In genomic region chr1:81549588-81550127, GRCh38 we compare ENCODE assay signal across 9 cellular contexts.
DNase-seq lines count a peak whose midpoint lies in the region; ATAC-seq, FAIRE-seq and TF ChIP-seq lines count a peak whose summit lies in the region.
"Had no signal": no experiment of that assay in that cellular context is flagged by ENCODE, and none has a peak within 500 bp of the region (broad histone marks: within the 10 kb centered on the region; RNA-seq: fewer than 3 reads in every experiment).

No MANE protein-coding gene starts in this region.

- dilution Hi-C loops in keratinocyte (cut with MboI; ENCODE audit: extremely low pct_ligation_motif_present, low sequenced_read_pairs), result no loop called here

- no peak for TF ChIP-seq POLR2A in NB4 (IDR thresholded peaks at IDR 0.05; ENCODE audit: extremely low read depth, insufficient read length)

- H3K4me3 Mint-ChIP-seq in stimulated activated naive CD8-positive, alpha-beta T cell treated with anti-CD3 and anti-CD28 coated beads, Interleukin-15, amount 100 ng/mL, for 72 hours, result no peak overlapping the region
- H3K4me3 Mint-ChIP-seq: stimulated activated naive CD8-positive, alpha-beta T cell treated with anti-CD3 and anti-CD28 coated beads, Interleukin-15, Interleukin-2, amounts not matched to agents 100 ng/mL and 50 ng/mL, for 24 hours had no signal

- peak; percentile 35 for TF ChIP-seq CTCF in NB4 (IDR thresholded peaks at IDR 0.05; ENCODE audit: low read depth, low read length)
- TF ChIP-seq CTCF in WERI-Rb-1 (IDR thresholded peaks at IDR 0.05; ENCODE audit: low read depth, low read length), result peak; percentile 55
- TF ChIP-seq CTCF in keratinocyte (optimal IDR thresholded peaks at IDR 0.05 in 1 of 3, IDR thresholded peaks at IDR 0.05 in 1 of 3, conservative IDR thresholded peaks at IDR 0.05 in 1 of 3; ENCODE audit: extremely low read depth in 1 of 3, insufficient read depth in 2 of 3, low read length in 3 of 3), result peak in 2 of 3 experiments; percentile 54 to 55

- intact Hi-C loops in aorta (cut with DNase I), result no loop called here

- H3K27me3 ChIP-seq in WERI-Rb-1 (ENCODE audit: insufficient read depth, low read depth, severe bottlenecking), result no peaks in the 10 kb centered on the region
- no peaks in the 10 kb centered on the region for H3K27me3 ChIP-seq in keratinocyte (ENCODE audit: control insufficient read depth, extremely low read depth, insufficient read depth, low read length)
- no peaks in the 10 kb centered on the region for H3K27me3 ChIP-seq in aorta (ENCODE audit: control insufficient read depth in 1 of 2, insufficient read depth in 2 of 2, low read length in 1 of 2)

- H3K9me1 ChIP-seq in keratinocyte (ENCODE audit: control insufficient read depth, extremely low read depth, insufficient read depth, low read length), result no peaks in the 10 kb centered on the region

- H3K9me3 ChIP-seq in WERI-Rb-1 (ENCODE audit: severe bottlenecking) (no peaks in the 10 kb centered on the region), keratinocyte (ENCODE audit: control insufficient read depth, low read depth, low read length) (no peaks in the 10 kb centered on the region), aorta (ENCODE audit: control insufficient read depth, low read length) (no peaks in the 10 kb centered on the region)

- WGBS in aorta, 2 donors, result 26% methylated on average over 1 of the region's 1 CpG

- no peaks in the 10 kb centered on the region for H3K27me3 Mint-ChIP-seq in stimulated activated naive CD8-positive, alpha-beta T cell treated with anti-CD3 and anti-CD28 coated beads, Interleukin-15, amount 100 ng/mL, for 72 hours
- H3K27me3 Mint-ChIP-seq: stimulated activated naive CD8-positive, alpha-beta T cell treated with anti-CD3 and anti-CD28 coated beads, Interleukin-15, Interleukin-2, amounts not matched to agents 100 ng/mL and 50 ng/mL, for 24 hours had no signal

- H3K9me3 Mint-ChIP-seq in stimulated activated naive CD8-positive, alpha-beta T cell treated with anti-CD3 and anti-CD28 coated beads, Interleukin-15, amount 100 ng/mL, for 72 hours, result no peaks in the 10 kb centered on the region
- H3K9me3 Mint-ChIP-seq: stimulated activated naive CD8-positive, alpha-beta T cell treated with anti-CD3 and anti-CD28 coated beads, Interleukin-15, Interleukin-2, amounts not matched to agents 100 ng/mL and 50 ng/mL, for 24 hours had no signal

- DNase-seq in DMS 273 (lab: John Stamatoyannopoulos, UW; ENCODE audit: unreplicated experiment) (peak; percentile 43), DMS 273 treated with DMSO at 0.1 percent for 48 hours (lab: John Stamatoyannopoulos, UW) (no peak), NB4 (ENCODE audit: low read depth) (peak; percentile 20), WERI-Rb-1 (peak; percentile 22), keratinocyte (ENCODE audit: low read depth, low spot score) (no peak), aorta (no peak)
- no peak for DNase-seq in stimulated activated naive CD8-positive, alpha-beta T cell treated with anti-CD3 and anti-CD28 coated beads, Interleukin-15, amount 100 ng/mL, for 72 hours

- H3K27ac Mint-ChIP-seq in stimulated activated naive CD8-positive, alpha-beta T cell treated with anti-CD3 and anti-CD28 coated beads, Interleukin-15, amount 100 ng/mL, for 72 hours, result no peak overlapping the region
- H3K27ac Mint-ChIP-seq: stimulated activated naive CD8-positive, alpha-beta T cell treated with anti-CD3 and anti-CD28 coated beads, Interleukin-15, Interleukin-2, amounts not matched to agents 100 ng/mL and 50 ng/mL, for 24 hours had no signal

- no peaks in the 10 kb centered on the region for H3K79me2 ChIP-seq in keratinocyte (ENCODE audit: control insufficient read depth, insufficient read depth, low read length)

- no peak overlapping the region for H3K4me2 ChIP-seq in keratinocyte (ENCODE audit: control insufficient read depth, extremely low read depth, insufficient read depth, low read depth, low read length)

- no peak overlapping the region for H2AFZ ChIP-seq in keratinocyte (ENCODE audit: control insufficient read depth, low read length)

- H3K4me1 ChIP-seq in keratinocyte (ENCODE audit: control insufficient read depth, extremely low read depth, insufficient read depth, low read length) (peaks cover 19% of the 10 kb centered on the region), aorta (ENCODE audit: control insufficient read depth in 1 of 2, insufficient read depth in 2 of 2, low read length in 2 of 2) (no peaks in the 10 kb centered on the region)

- peak; percentile 5 for FAIRE-seq in keratinocyte (lab: Jason Lieb, UNC)

- no peaks in the 10 kb centered on the region for H3K36me3 ChIP-seq in WERI-Rb-1
- H3K36me3 ChIP-seq in keratinocyte (ENCODE audit: control insufficient read depth in 2 of 2, extremely low read depth in 1 of 2, insufficient read depth in 2 of 2, low read length in 2 of 2), result no peaks in the 10 kb centered on the region
- no peaks in the 10 kb centered on the region for H3K36me3 ChIP-seq in aorta (ENCODE audit: control insufficient read depth in 1 of 2, insufficient read depth in 2 of 2, low read length in 1 of 2)

- H3K4me3 ChIP-seq in NB4 (ENCODE audit: low read depth, low read length) (no peak overlapping the region), WERI-Rb-1 (ENCODE audit: low read depth, low read length) (no peak overlapping the region), keratinocyte (ENCODE audit: control insufficient read depth in 2 of 3, extremely low read depth in 1 of 3, insufficient read depth in 2 of 3, low read depth in 1 of 3, low read length in 3 of 3) (no peak overlapping the region), aorta (ENCODE audit: low read length in 2 of 2) (no peak overlapping the region)

- H3K4me1 Mint-ChIP-seq in stimulated activated naive CD8-positive, alpha-beta T cell treated with anti-CD3 and anti-CD28 coated beads, Interleukin-15, amount 100 ng/mL, for 72 hours, result no peaks in the 10 kb centered on the region

- H3K27ac ChIP-seq in WERI-Rb-1 (no peak overlapping the region), keratinocyte (ENCODE audit: control insufficient read depth, insufficient read depth, low read length) (no peak overlapping the region), aorta (ENCODE audit: low read depth in 1 of 2, low read length in 2 of 2) (no peak overlapping the region)

- peak; percentile 50 for ATAC-seq in HG02642 (IDR thresholded peaks at IDR 0.05; ENCODE audit: poor library complexity, unreplicated experiment)
- ATAC-seq in aorta (ENCODE audit: low FRiP score), result no peak
- no peak for ATAC-seq in stimulated activated naive CD8-positive, alpha-beta T cell treated with anti-CD3 and anti-CD28 coated beads, Interleukin-15, amount 100 ng/mL, for 72 hours

- no peak overlapping the region for H3K9ac ChIP-seq in keratinocyte (ENCODE audit: control insufficient read depth, extremely low read depth, insufficient read depth, low read length)

- H4K20me1 ChIP-seq in keratinocyte (ENCODE audit: control insufficient read depth, extremely low read depth, insufficient read depth, low read length), result no peaks in the 10 kb centered on the region

Comparison
In these comparisons a context has a peak if more than half of its experiments do, and no peak if none do; other contexts are left out.
1. DNase-seq: peak in DMS 273 (single experiment), NB4 (single experiment) and WERI-Rb-1 (single experiment); none in DMS 273 treated with DMSO at 0.1 percent for 48 hours (single experiment), keratinocyte (single experiment), aorta (0 of 2) and stimulated activated naive CD8-positive, alpha-beta T cell treated with anti-CD3 and anti-CD28 coated beads, Interleukin-15, amount 100 ng/mL, for 72 hours (0 of 2).
2. Peak in every context shown above with its lines, with median percentiles within 50 percentile points of each other: CTCF ChIP-seq.